Comparison of ENCODE assay signal across 8 cellular contexts in the genomic region with DNA sequence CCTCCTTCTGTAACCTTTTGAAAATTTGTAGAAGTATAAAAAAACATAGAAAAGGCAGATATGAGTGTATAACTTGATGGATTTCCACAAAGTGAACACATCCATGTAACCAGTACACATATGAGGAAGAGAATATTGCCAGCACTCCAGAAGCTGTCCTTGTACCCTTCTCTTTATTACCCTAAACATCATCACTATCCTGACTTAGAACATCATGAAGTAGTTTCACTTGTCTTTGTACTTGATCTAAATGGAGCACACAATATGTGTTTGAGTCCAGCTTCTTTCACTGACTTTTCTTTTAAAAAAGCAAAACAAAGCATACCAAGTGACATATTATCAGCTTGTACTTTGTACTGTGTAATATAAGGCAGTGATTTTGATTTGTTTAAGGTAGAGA.
DNase-seq lines count a peak whose midpoint lies in the region; ATAC-seq lines count a peak whose summit lies in the region.

No MANE protein-coding gene starts in this region.

- peak; percentile 33 to 45 for ATAC-seq in CD4-positive, CD25-positive, alpha-beta regulatory T cell (ENCODE audit: low read depth in 2 of 2)
- ATAC-seq in GM19395 (IDR thresholded peaks at IDR 0.05; ENCODE audit: unreplicated experiment) (peak; percentile 66), HG03103 (IDR thresholded peaks at IDR 0.05; ENCODE audit: low read depth, unreplicated experiment) (peak; percentile 38)

- peaks cover 14 to 38% (median 26%) of the 10 kb centered on the region in 4 donors for H3K4me1 Mint-ChIP-seq in CD4-positive, CD25-positive, alpha-beta regulatory T cell

- no peaks in the 10 kb centered on the region for H3K36me3 Mint-ChIP-seq in CD4-positive, CD25-positive, alpha-beta regulatory T cell

- no peaks in the 10 kb centered on the region for H3K27me3 Mint-ChIP-seq in CD4-positive, CD25-positive, alpha-beta regulatory T cell

- no peaks in the 10 kb centered on the region for H3K9me3 Mint-ChIP-seq in CD4-positive, CD25-positive, alpha-beta regulatory T cell

- H3K9me3 ChIP-seq in CD4-positive, CD25-positive, alpha-beta regulatory T cell (ENCODE audit: control insufficient read depth in 2 of 2, low read length in 2 of 2), result no peaks in the 10 kb centered on the region

- peak overlapping the region; percentile 82 to 93 (median 89) for H3K4me3 Mint-ChIP-seq in CD4-positive, CD25-positive, alpha-beta regulatory T cell

- H3K27me3 ChIP-seq in CD4-positive, CD25-positive, alpha-beta regulatory T cell (ENCODE audit: control insufficient read depth, insufficient read depth, low read length), result no peaks in the 10 kb centered on the region

- H3K4me3 ChIP-seq in CD4-positive, CD25-positive, alpha-beta regulatory T cell (ENCODE audit: low read depth, low read length), result peak overlapping the region; percentile 78

- H3K27ac Mint-ChIP-seq in CD4-positive, CD25-positive, alpha-beta regulatory T cell, result peak overlapping the region; percentile 94 to 98 (median 95)

- H3K27ac ChIP-seq in CD4-positive, CD25-positive, alpha-beta regulatory T cell (ENCODE audit: insufficient read depth, low read length, poor library complexity, severe bottlenecking), result peak overlapping the region; percentile 90
- peak overlapping the region; percentile 11 for H3K27ac ChIP-seq in caudate nucleus (ENCODE audit: low read depth, low read length)

- H3K4me1 ChIP-seq in CD4-positive, CD25-positive, alpha-beta regulatory T cell (ENCODE audit: control insufficient read depth, insufficient read depth, low read length, poor library complexity, severe bottlenecking), result peaks cover 23% of the 10 kb centered on the region

- no peaks in the 10 kb centered on the region for H3K36me3 ChIP-seq in CD4-positive, CD25-positive, alpha-beta regulatory T cell (ENCODE audit: control insufficient read depth, insufficient read depth, low read length)

- intact Hi-C loops in cardiac septum (cut with DNase I), result no loop called here

- DNase-seq in CD4-positive, CD25-positive, alpha-beta regulatory T cell, result no peak
- DNase-seq in caudate nucleus (lab: John Stamatoyannopoulos, UW) (no peak), putamen (ENCODE audit: low spot score) (no peak), NCI-H2107 (lab: John Stamatoyannopoulos, UW) (no peak), cardiac septum (ENCODE audit: low spot score) (no peak)
- DNase-seq in effector CD4-positive, alpha-beta T cell, result no peak
